In genomic region chr4:81786063-81786763, GRCh38 we compare ENCODE assay signal across 1 cellular context.
A peak's percentile ranks its signal among the peaks of the same experiment; 100 is the strongest.
TF ChIP-seq lines count a peak whose summit lies in the region.

No MANE protein-coding gene starts in this region.

TF ChIP-seq in K562, 482 proteins besides CTCF, POLR2A, EP300 and RAD21 (continued from another document and continues in another):
- TF ChIP-seq E2F5 (CRISPR knock-in tag; IDR thresholded peaks at IDR 0.05): no peak
- TF ChIP-seq SMARCE1 (IDR thresholded peaks at IDR 0.05): peak; percentile 56
- peak; percentile 83; the same call in 1 of the 2 replicates for TF ChIP-seq SOX6 (IDR thresholded peaks at IDR 0.05)
- no peak for TF ChIP-seq PRDM10 (IDR thresholded peaks at IDR 0.05; ENCODE audit: partially characterized antibody)
- no peak for TF ChIP-seq ZFP1 (CRISPR knock-in tag; IDR thresholded peaks at IDR 0.05)
- TF ChIP-seq ARID1B (IDR thresholded peaks at IDR 0.05): peak; percentile 60
- TF ChIP-seq HLTF (IDR thresholded peaks at IDR 0.05): no peak
- 0 out of 2 replicates have a peak, but pooled peaks have one; percentile 22 for TF ChIP-seq ZNF766 (CRISPR knock-in tag; conservative IDR thresholded peaks at IDR 0.05)
- TF ChIP-seq ETS2 (tag; IDR thresholded peaks at IDR 0.05; ENCODE audit: borderline replicate concordance, poor library complexity, severe bottlenecking): no peak
- TF ChIP-seq PHB2 (IDR thresholded peaks at IDR 0.05; ENCODE audit: low read depth): no peak
- TF ChIP-seq ZNF232 (CRISPR knock-in tag; IDR thresholded peaks at IDR 0.05): no peak
- TF ChIP-seq THRB (CRISPR knock-in tag; conservative IDR thresholded peaks at IDR 0.05): no peak
- no peak for TF ChIP-seq SREBF1 (IDR thresholded peaks at IDR 0.05; ENCODE audit: borderline replicate concordance, low read depth, low read length)
- no peak for TF ChIP-seq CXXC5 (CRISPR knock-in tag; IDR thresholded peaks at IDR 0.05)
- TF ChIP-seq CEBPG (CRISPR knock-in tag; IDR thresholded peaks at IDR 0.05): no peak
- TF ChIP-seq CEBPG (tag; conservative IDR thresholded peaks at IDR 0.05 in 1 of 2, IDR thresholded peaks at IDR 0.05 in 1 of 2): no peak
- no peak for TF ChIP-seq TFAM (CRISPR knock-in tag; conservative IDR thresholded peaks at IDR 0.05)
- peak; percentile 68 for TF ChIP-seq SMARCA4 (IDR thresholded peaks at IDR 0.05)
- TF ChIP-seq CREB1 (IDR thresholded peaks at IDR 0.05): peak; percentile 49
- TF ChIP-seq CREB1 (CRISPR knock-in tag; IDR thresholded peaks at IDR 0.05): no peak
- no peak for TF ChIP-seq ZNF174 (CRISPR knock-in tag; IDR thresholded peaks at IDR 0.05)
- TF ChIP-seq ZBTB12 (CRISPR knock-in tag; IDR thresholded peaks at IDR 0.05): no peak
- TF ChIP-seq SRSF3 (IDR thresholded peaks at IDR 0.05; ENCODE audit: insufficient read depth, low read length): no peak
- TF ChIP-seq KDM1A (IDR thresholded peaks at IDR 0.05): peak; percentile 22 to 42; a peak in 1 of 4 replicates
- no peak for TF ChIP-seq SAFB (IDR thresholded peaks at IDR 0.05; ENCODE audit: borderline replicate concordance, low read depth, low read length)
- no peak for TF ChIP-seq PHB (CRISPR knock-in tag; IDR thresholded peaks at IDR 0.05)
- no peak for TF ChIP-seq RBM34 (IDR thresholded peaks at IDR 0.05; ENCODE audit: borderline replicate concordance, insufficient read depth, low read length)
- no peak for TF ChIP-seq ZFPM2 (CRISPR knock-in tag; IDR thresholded peaks at IDR 0.05)
- no peak for TF ChIP-seq STAT6 (CRISPR knock-in tag; IDR thresholded peaks at IDR 0.05)
- TF ChIP-seq EWSR1 (IDR thresholded peaks at IDR 0.05; ENCODE audit: borderline replicate concordance, low read depth, partially characterized antibody): no peak
- TF ChIP-seq ZBTB8A (IDR thresholded peaks at IDR 0.05; ENCODE audit: partially characterized antibody): no peak
- no peak for TF ChIP-seq ZNF830 (CRISPR knock-in tag; IDR thresholded peaks at IDR 0.05)
- TF ChIP-seq ADNP (tag; IDR thresholded peaks at IDR 0.05): no peak
- TF ChIP-seq MAFK (IDR thresholded peaks at IDR 0.05; ENCODE audit: low read length): peak; percentile 80
- TF ChIP-seq GTF3C2 (IDR thresholded peaks at IDR 0.05; ENCODE audit: borderline replicate concordance, extremely low read depth, insufficient read length): no peak
- no peak for TF ChIP-seq RBM17 (IDR thresholded peaks at IDR 0.05; ENCODE audit: borderline replicate concordance, low read depth, low read length)
- TF ChIP-seq ZBTB34 (CRISPR knock-in tag; IDR thresholded peaks at IDR 0.05): no peak
- TF ChIP-seq CBFA2T3 (IDR thresholded peaks at IDR 0.05): 0 out of 2 replicates have a peak, but pooled peaks have one; percentile 12
- TF ChIP-seq DNMT1 (IDR thresholded peaks at IDR 0.05): no peak
- no peak for TF ChIP-seq SFPQ (IDR thresholded peaks at IDR 0.05; ENCODE audit: low read depth, low read length)
- peak; percentile 53; the same call in 1 of the 2 replicates for TF ChIP-seq NFIX (CRISPR knock-in tag; IDR thresholded peaks at IDR 0.05; ENCODE audit: low read depth)
- no peak for TF ChIP-seq BCLAF1 (IDR thresholded peaks at IDR 0.05; ENCODE audit: borderline replicate concordance in 1 of 2, control insufficient read depth in 1 of 2, low read depth in 2 of 2, low read length in 1 of 2)
